Comparison of ENCODE assay signal across 8 cellular contexts in the genomic region with DNA sequence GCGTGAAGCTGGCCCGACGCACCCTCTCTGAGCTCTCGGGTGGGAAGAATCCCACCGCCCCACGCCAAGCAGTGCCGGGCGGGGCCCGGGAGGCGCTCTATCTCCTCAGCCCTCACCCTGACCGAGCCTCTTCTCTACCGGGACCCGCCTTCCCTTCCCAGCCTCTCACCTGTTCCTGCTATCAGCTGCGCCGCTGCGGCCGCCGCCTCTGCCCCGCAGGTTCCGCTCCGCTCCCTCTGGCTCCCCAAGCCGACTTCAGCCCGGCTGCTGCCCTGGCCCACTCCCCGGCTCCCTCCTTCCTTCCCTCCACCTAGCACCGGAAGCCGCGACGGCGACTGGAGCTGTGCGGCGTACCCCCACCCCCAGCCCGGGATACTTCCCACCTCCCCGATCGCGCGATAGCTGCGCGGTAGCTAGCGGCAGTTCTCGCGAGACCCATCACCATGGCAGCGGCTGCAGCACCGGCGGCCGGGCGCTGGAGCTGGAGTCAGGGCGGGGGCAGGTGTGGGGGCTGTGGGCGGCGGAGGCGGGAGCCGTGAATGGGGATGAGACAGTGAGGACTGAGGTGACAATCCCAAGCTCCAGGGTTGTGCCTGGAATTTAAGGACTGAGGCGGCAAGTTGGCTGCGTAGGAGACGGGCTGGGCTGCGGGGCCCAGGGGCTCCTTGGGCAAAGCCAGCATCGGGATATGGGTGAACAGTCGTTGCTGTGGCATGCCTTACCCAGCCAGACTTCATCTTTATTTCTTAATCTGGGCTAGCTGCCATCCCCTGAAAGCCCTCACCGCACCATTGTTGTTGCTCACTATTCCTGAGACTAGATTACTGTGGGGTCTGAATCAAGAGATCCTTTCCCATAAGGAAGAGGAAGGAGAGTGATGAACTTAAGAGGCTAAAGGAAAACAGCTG. TPM values are rescaled to one million over a fixed set of nuclear protein-coding genes. Genes with fewer than 3 reads are reported as not detected.
DNase-seq lines count a peak whose midpoint lies in the region; ATAC-seq, FAIRE-seq and TF ChIP-seq lines count a peak whose summit lies in the region.

TSS of gene ARF3 (minus strand) at position 347 of the 908 bp plus-strand sequence. CDS start 16,392 bp downstream, outside the sequence.

- CTCF ChIA-PET in endothelial cell of umbilical vein (lab: Charles Lee) = interaction anchor here (0.6 to 2.2 kb wide), 12 partner anchors 9 to 204 kb away, joined by 3 to 12 read pairs (median 4); partner anchors contain the start of gene WNT1

- peak; percentile 54 for TF ChIP-seq POLR2A in endothelial cell of umbilical vein (IDR thresholded peaks at IDR 0.05; ENCODE audit: low read depth, low read length)

- H3K27me3 ChIP-seq in OCI-LY3 (ENCODE audit: low read depth, low read length) = no peaks in the 10 kb centered on the region
- no peaks in the 10 kb centered on the region for H3K27me3 ChIP-seq in endothelial cell of umbilical vein (ENCODE audit: control insufficient read depth in 2 of 2, insufficient read depth in 2 of 2, low read length in 2 of 2)

- DNase-seq in COR-L47 (lab: John Stamatoyannopoulos, UW) (peak; percentile 98), HuH-7.5 (ENCODE audit: low spot score) (peak; percentile 95), activated T-cell treated with anti-CD3 and anti-CD28 coated beads for 1 hour (ENCODE audit: low read depth) (peak; percentile 89), endothelial cell of umbilical vein (ENCODE audit: low read depth, low spot score) (peak; percentile 94), middle frontal gyrus (ENCODE audit: extremely low spot score, low spot score) (peak; percentile 78)
- DNase-seq in stimulated activated CD8-positive, alpha-beta memory T cell treated with anti-CD3 and anti-CD28 coated beads, Interleukin-2, amount 100 ng/mL, for 1 hour (ENCODE audit: low read depth in 2 of 2) = peak; percentile 84 to 85

- peak; percentile 85 for FAIRE-seq in endothelial cell of umbilical vein (lab: Jason Lieb, UNC)

- H3K4me2 ChIP-seq in OCI-LY3 (ENCODE audit: low read length) = peak within 1 kb of the TSS; percentile 97
- peak within 1 kb of the TSS; percentile 71 for H3K4me2 ChIP-seq in endothelial cell of umbilical vein (ENCODE audit: insufficient read depth, low read length)

- POLR2A ChIA-PET in endothelial cell of umbilical vein (lab: Charles Lee) = interaction anchor here (0.6 to 1.2 kb wide), 4 partner anchors 9 to 533 kb away, joined by 3 to 4 read pairs (median 3); partner anchors contain the start of gene RND1

- H3K9ac ChIP-seq in OCI-LY3 (ENCODE audit: low read length) (peak within 1 kb of the TSS; percentile 85), endothelial cell of umbilical vein (replicated peaks; ENCODE audit: extremely low read depth, insufficient read depth, low read length) (peak within 1 kb of the TSS; percentile 87)

- H3K4me1 ChIP-seq in OCI-LY3 (ENCODE audit: low read length) (peaks cover 20% of the 10 kb centered on the region), endothelial cell of umbilical vein (ENCODE audit: control insufficient read depth, extremely low read depth, insufficient read depth, low read length) (peaks cover 31% of the 10 kb centered on the region)

- intact Hi-C loops in endothelial cell of umbilical vein (cut with micrococcal nuclease) = loop anchor here (1.0 to 2.0 kb wide), 3 partner anchors 16 to 61 kb away; partner anchors contain the start of genes FKBP11 and PRKAG1

- H3K79me2 ChIP-seq in OCI-LY3 (ENCODE audit: low read length) = peaks cover 44% of the 10 kb centered on the region
- H3K79me2 ChIP-seq in endothelial cell of umbilical vein (ENCODE audit: control insufficient read depth, insufficient read depth, low read length) = peaks cover 47% of the 10 kb centered on the region

- H3K9me3 ChIP-seq in OCI-LY3 (ENCODE audit: insufficient read depth, low read length) (no peaks in the 10 kb centered on the region), endothelial cell of umbilical vein (replicated peaks; ENCODE audit: control insufficient read depth, insufficient read depth, low read length) (no peaks in the 10 kb centered on the region)

- no peaks in the 10 kb centered on the region for H3K9me1 ChIP-seq in endothelial cell of umbilical vein (replicated peaks; ENCODE audit: control insufficient read depth, extremely low read depth, insufficient read depth, low read length)

- BruUV-seq in endothelial cell of umbilical vein (replicated peaks; lab: Mats Ljungman, UMichigan) = no TSS peak

- dilution Hi-C loops in endothelial cell of umbilical vein (cut with MboI; ENCODE audit: extremely low pct_ligation_motif_present, low sequenced_read_pairs) = no loop called here

- ATAC-seq in GM21390 (IDR thresholded peaks at IDR 0.05; ENCODE audit: unreplicated experiment) = peak; percentile 88

- H3K27ac ChIP-seq in OCI-LY3 (ENCODE audit: low read length) (peak within 1 kb of the TSS; percentile 42), endothelial cell of umbilical vein (ENCODE audit: insufficient read depth, low read depth, low read length) (peak within 1 kb of the TSS; percentile 76)

- H2AFZ ChIP-seq in OCI-LY3 (ENCODE audit: low read depth, low read length) (peak within 1 kb of the TSS; percentile 73), endothelial cell of umbilical vein (ENCODE audit: low read depth, low read length) (peak within 1 kb of the TSS; percentile 87)

- H4K20me1 ChIP-seq in OCI-LY3 (ENCODE audit: insufficient read depth, low read length) (peaks cover 9% of the 10 kb centered on the region), endothelial cell of umbilical vein (replicated peaks; ENCODE audit: control insufficient read depth, extremely low read depth, insufficient read depth, low read length) (peaks cover 11% of the 10 kb centered on the region)

- H3K36me3 ChIP-seq in OCI-LY3 (replicated peaks; ENCODE audit: low read depth, low read length) = peaks cover 6% of the 10 kb centered on the region
- peaks cover 4 to 6% of the 10 kb centered on the region in 2 experiments for H3K36me3 ChIP-seq in endothelial cell of umbilical vein (ENCODE audit: control insufficient read depth in 2 of 2, extremely low read depth in 1 of 2, insufficient read depth in 2 of 2, low read length in 2 of 2)

- peak within 1 kb of the TSS; percentile 94 for H3K4me3 ChIP-seq in OCI-LY3 (ENCODE audit: low read length)
- H3K4me3 ChIP-seq in endothelial cell of umbilical vein (replicated peaks in 1 of 3; ENCODE audit: insufficient read depth in 1 of 3, low read depth in 1 of 3, low read length in 3 of 3) = peak within 1 kb of the TSS; percentile 71 to 99 (median 90)

- no peak for TF ChIP-seq CTCF in OCI-LY3 (IDR thresholded peaks at IDR 0.05; ENCODE audit: low read depth, low read length)
- no peak for TF ChIP-seq CTCF in endothelial cell of umbilical vein (IDR thresholded peaks at IDR 0.05; ENCODE audit: extremely low read depth in 1 of 2, insufficient read depth in 1 of 2, low read depth in 1 of 2, low read length in 2 of 2)

TF ChIP-seq in endothelial cell of umbilical vein, 7 proteins besides CTCF, POLR2A, EP300 and RAD21:
- TF ChIP-seq POLR2AphosphoS5 (IDR thresholded peaks at IDR 0.05; ENCODE audit: insufficient read depth, low read depth, low read length) (peak; percentile 79), MYC (IDR thresholded peaks at IDR 0.05; ENCODE audit: low read depth, low read length) (peak; percentile 30), FOS (IDR thresholded peaks at IDR 0.05; ENCODE audit: borderline replicate concordance, insufficient read depth, low read length) (no peak)

RNA-seq across cellular contexts. Expression of gene ARF3, which starts in this region (rescaled TPM):
- total RNA-seq in endothelial cell of umbilical vein = 172 and 187 TPM in 2 replicates
- 138 and 149 TPM in 2 replicates for polyA plus RNA-seq in endothelial cell of umbilical vein
- polyA plus RNA-seq in endothelial cell of umbilical vein (2011; cell fraction: cytosol; rRNA removed) = 212 and 244 TPM in 2 replicates
- polyA plus RNA-seq in endothelial cell of umbilical vein (2011; cell fraction: nucleus; rRNA removed) = 167 and 199 TPM in 2 replicates
- 165 and 188 TPM in 2 replicates for polyA plus RNA-seq in endothelial cell of umbilical vein (2012)
- 179 and 190 TPM in 2 replicates for polyA minus RNA-seq in endothelial cell of umbilical vein
- polyA minus RNA-seq in endothelial cell of umbilical vein (2011; cell fraction: cytosol; rRNA and poly(A)+ RNA removed) = 74.8 TPM
- polyA minus RNA-seq in endothelial cell of umbilical vein (2011; cell fraction: nucleus; rRNA and poly(A)+ RNA removed) = 45.0 and 53.9 TPM in 2 replicates

Comparison
In these comparisons a context has a peak if more than half of its experiments do, and no peak if none do; other contexts are left out.
1. Peak in every context shown above with its lines: DNase-seq, ATAC-seq, H3K4me3 ChIP-seq and H3K27ac ChIP-seq.